Comparison of ENCODE assay signal across 25 cellular contexts in genomic region chr4:154954117-154954516, GRCh38.
DNase-seq lines count a peak whose midpoint lies in the region; ATAC-seq lines count a peak whose summit lies in the region.
"Had no signal": no experiment of that assay in that cellular context is flagged by ENCODE, and none has a peak within 500 bp of the region (broad histone marks: within the 10 kb centered on the region; RNA-seq: fewer than 3 reads in every experiment).

No MANE protein-coding gene starts in this region.

- no peak overlapping the region for H3K4me3 Mint-ChIP-seq in stimulated activated memory B cell treated with anti-CD40 and anti-IgM and Interleukin-4, amounts not matched to agents 10 μg/mL and 1 μg/mL and 100 μg/mL, for 72 hours
- H3K4me3 Mint-ChIP-seq: H9, HFFc6 had no signal

- peaks cover 10% of the 10 kb centered on the region for H3K9me3 Mint-ChIP-seq in stimulated activated memory B cell treated with anti-CD40 and anti-IgM and Interleukin-4, amounts not matched to agents 10 μg/mL and 1 μg/mL and 100 μg/mL, for 72 hours

- peaks cover 5% of the 10 kb centered on the region for H3K4me1 Mint-ChIP-seq in stimulated activated memory B cell treated with anti-CD40 and anti-IgM and Interleukin-4, amounts not matched to agents 10 μg/mL and 1 μg/mL and 100 μg/mL, for 72 hours

- DNase-seq in pons (ENCODE audit: low spot score) (no peak), NCI-H345 treated with DMSO at 0.1 percent for 48 hours (lab: John Stamatoyannopoulos, UW; ENCODE audit: unreplicated experiment) (no peak), NCI-H187 treated with DMSO at 0.1 percent for 48 hours (lab: John Stamatoyannopoulos, UW) (no peak)
- no peak for DNase-seq in stimulated activated CD4-positive, alpha-beta T cell treated with anti-CD3 and anti-CD28 coated beads, Interleukin-2, amount 100 ng/mL, for 24 hours
- DNase-seq: BE2C, DMS53, GDM1, GM23248, H9, HFFc6, KG1, NCI-H1092, NCI-H1436, NCI-H1930, NCI-H226, NCI-H524 treated with DMSO at 0.1 percent for 48 hours, NCI-H82, OCI-M1, SJCRH30, T-helper 1 cell had no signal

- H3K27ac Mint-ChIP-seq in stimulated activated memory B cell treated with anti-CD40 and anti-IgM and Interleukin-4, amounts not matched to agents 10 μg/mL and 1 μg/mL and 100 μg/mL, for 72 hours: peak overlapping the region; percentile 59
- H3K27ac Mint-ChIP-seq: HFFc6 had no signal

- no peaks in the 10 kb centered on the region for H3K36me3 Mint-ChIP-seq in stimulated activated memory B cell treated with anti-CD40 and anti-IgM and Interleukin-4, amounts not matched to agents 10 μg/mL and 1 μg/mL and 100 μg/mL, for 72 hours

- ATAC-seq in GM18511 (IDR thresholded peaks at IDR 0.05; ENCODE audit: unreplicated experiment): peak; percentile 65
- peak; percentile 61 for ATAC-seq in HG02759 (IDR thresholded peaks at IDR 0.05; ENCODE audit: unreplicated experiment)
- ATAC-seq in HG03469 (IDR thresholded peaks at IDR 0.05; ENCODE audit: unreplicated experiment): peak; percentile 38
- ATAC-seq in stimulated activated memory B cell treated with anti-CD40 and anti-IgM and Interleukin-4, amounts not matched to agents 10 μg/mL and 1 μg/mL and 100 μg/mL, for 72 hours: peak; percentile 57
- ATAC-seq: A549 had no signal

- no peaks in the 10 kb centered on the region for H3K27me3 Mint-ChIP-seq in stimulated activated memory B cell treated with anti-CD40 and anti-IgM and Interleukin-4, amounts not matched to agents 10 μg/mL and 1 μg/mL and 100 μg/mL, for 72 hours
